ENCODE assay signal across 8 cellular contexts in the genomic region with DNA sequence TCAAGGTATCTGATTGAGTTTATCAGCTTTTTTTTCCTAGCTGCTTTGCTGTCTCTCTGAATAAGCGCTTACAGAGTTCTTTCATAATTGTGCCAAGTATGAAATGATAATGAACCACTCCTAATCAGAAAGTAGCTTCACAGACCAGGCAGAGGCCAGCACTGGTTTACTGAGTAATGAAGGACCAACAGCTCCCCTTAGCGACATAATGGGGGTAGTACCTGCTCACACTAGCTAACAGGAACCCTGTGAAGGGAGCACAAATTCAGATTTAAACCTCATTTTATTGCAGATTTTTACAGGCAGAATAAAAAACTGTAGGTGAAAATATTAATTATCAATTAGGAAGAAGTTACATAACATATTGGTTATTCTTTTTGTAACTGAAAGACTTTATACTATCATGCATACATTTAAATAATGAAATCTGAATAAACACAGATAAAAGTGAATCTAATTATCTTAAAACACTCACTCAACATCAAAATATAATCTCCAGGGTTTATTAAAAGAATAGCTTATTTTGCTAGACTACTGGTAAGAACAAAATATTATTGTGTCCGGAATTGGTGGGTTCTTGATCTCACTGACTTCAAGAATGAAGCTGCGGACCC. TPM values are rescaled to one million over a fixed set of nuclear protein-coding genes. Genes with fewer than 3 reads are reported as not detected.
A peak's percentile ranks its signal among the peaks of the same experiment; 100 is the strongest.
DNase-seq lines count a peak whose midpoint lies in the region; ATAC-seq, FAIRE-seq and TF ChIP-seq lines count a peak whose summit lies in the region.

No MANE protein-coding gene starts in this region.

- TF ChIP-seq CTCF in BJ (IDR thresholded peaks at IDR 0.05; ENCODE audit: insufficient read depth, low read depth, low read length) (peak; percentile 81), H1 (IDR thresholded peaks at IDR 0.05; ENCODE audit: control extremely low read depth in 1 of 3, insufficient read depth in 1 of 3, low read depth in 1 of 3, low read length in 3 of 3) (peak; percentile 45 to 84 (median 81))

- POLR2A ChIA-PET in BJ (lab: Charles Lee) (interaction anchor here (1.1 to 1.2 kb wide), 2 partner anchors 139 to 257 kb away, joined by 3 to 4 read pairs; no protein-coding TSS in a partner anchor), HEK293T (lab: Yijun Ruan, JAX) (no interaction called here), H1 (lab: Charles Lee; ENCODE audit: partially characterized antibody) (interaction anchor here (0.8 kb wide), 1 partner anchor 139 kb away, joined by 3 read pairs; no protein-coding TSS in a partner anchor)

- no peaks in the 10 kb centered on the region for H3K79me2 ChIP-seq in H1 (ENCODE audit: control insufficient read depth in 1 of 2, insufficient read depth in 2 of 2, low read length in 2 of 2)

- no peak overlapping the region for H2BK120ac ChIP-seq in H1 (replicated peaks; ENCODE audit: low read depth, low read length)

- FAIRE-seq in H1 (lab: Jason Lieb, UNC): peak; percentile 81

- H2BK5ac ChIP-seq in H1 (ENCODE audit: low read depth, low read length): no peak overlapping the region

- no peak overlapping the region for H2BK12ac ChIP-seq in H1 (ENCODE audit: low read depth, low read length)

- peak; percentile 92 to 95 for TF ChIP-seq RAD21 in H1 (IDR thresholded peaks at IDR 0.05 in 1 of 2, conservative IDR thresholded peaks at IDR 0.05 in 1 of 2; ENCODE audit: low read depth in 2 of 2, low read length in 2 of 2)

- H3K14ac ChIP-seq in H1 (ENCODE audit: insufficient read length): no peak overlapping the region

- WGBS in H1 (ENCODE audit: extremely low coverage in 1 of 2, insufficient coverage in 1 of 2, insufficient read length in 1 of 2, insufficient replicate concordance in 2 of 2, low coverage in 1 of 2, low lambda C conversion rate in 2 of 2, missing lambda C conversion rate in 1 of 2), 2 experiments: 49% methylated on average over 4 of the region's 4 CpGs; no CpG with 5 or more reads in 1 of the 2 experiments

- no peaks in the 10 kb centered on the region for H3K79me1 ChIP-seq in H1 (ENCODE audit: low read depth, low read length)

- no peak overlapping the region for H2AK5ac ChIP-seq in H1 (ENCODE audit: low read depth, low read length)

- H3K4me2 ChIP-seq in H1 (ENCODE audit: insufficient read depth in 1 of 2, low read depth in 2 of 2, low read length in 2 of 2): no peak overlapping the region

- H3K4me3 ChIP-seq in BJ (ENCODE audit: low read depth, low read length) (no peak overlapping the region), H1 (ENCODE audit: extremely low read depth in 1 of 4, insufficient read depth in 2 of 4, low read depth in 3 of 4, low read length in 4 of 4) (no peak overlapping the region)

- no peak overlapping the region for H2BK15ac ChIP-seq in H1 (ENCODE audit: low read length)

- no peak overlapping the region for H4K8ac ChIP-seq in H1 (ENCODE audit: extremely low read depth, insufficient read depth, low read length)

- no peak overlapping the region for H3K56ac ChIP-seq in H1 (replicated peaks; ENCODE audit: insufficient read length, low read depth, low read length)

- H3K36me3 ChIP-seq in BJ (ENCODE audit: control insufficient read depth, insufficient read depth, low read length) (no peaks in the 10 kb centered on the region), H1 (ENCODE audit: control insufficient read depth in 2 of 4, insufficient read depth in 4 of 4, low read length in 3 of 4) (no peaks in the 10 kb centered on the region)

- DNase-seq in BJ (ENCODE audit: low read depth): peak; percentile 24
- peak; percentile 58 for DNase-seq in HEK293T (ENCODE audit: extremely low spot score)
- peak; percentile 42 for DNase-seq in NCI-H82 treated with DMSO at 0.1 percent for 48 hours (lab: John Stamatoyannopoulos, UW; ENCODE audit: unreplicated experiment)
- no peak for DNase-seq in H1 (ENCODE audit: low read depth in 1 of 2, low spot score in 2 of 2)
- DNase-seq in medulla oblongata (ENCODE audit: extremely low spot score): peak; percentile 65
- DNase-seq in activated CD4-positive, CD25-positive, alpha-beta regulatory T cell treated with anti-CD3 and anti-CD28 coated beads, Interleukin-2, amount 50 U/mL, for 72 hours: no peak

- no peak for TF ChIP-seq EP300 in H1 (IDR thresholded peaks at IDR 0.05; ENCODE audit: borderline replicate concordance in 1 of 2, low read depth in 2 of 2, low read length in 2 of 2)

- no peaks in the 10 kb centered on the region for H4K20me1 ChIP-seq in H1 (replicated peaks in 1 of 2; ENCODE audit: control insufficient read depth in 1 of 2, insufficient read depth in 2 of 2, low read length in 2 of 2)

- H3K27me3 ChIP-seq in BJ (ENCODE audit: control insufficient read depth, insufficient read depth, low read length): no peaks in the 10 kb centered on the region
- no peaks in the 10 kb centered on the region for H3K27me3 ChIP-seq in H1 (replicated peaks in 1 of 4; ENCODE audit: control insufficient read depth in 3 of 4, extremely low read depth in 1 of 4, insufficient read depth in 3 of 4, low read length in 3 of 4)

- H3K9ac ChIP-seq in H1 (replicated peaks in 1 of 4; ENCODE audit: extremely low read depth in 1 of 4, low read depth in 3 of 4, low read length in 3 of 4): no peak overlapping the region

- no peaks in the 10 kb centered on the region for H3K23me2 ChIP-seq in H1 (ENCODE audit: low read depth, low read length)

- TF ChIP-seq POLR2A in H1 (IDR thresholded peaks at IDR 0.05; ENCODE audit: control extremely low read depth in 1 of 2, low read depth in 2 of 2, low read length in 2 of 2): no peak

- H2AFZ ChIP-seq in H1 (ENCODE audit: low read length): no peak overlapping the region

- H4K91ac ChIP-seq in H1 (replicated peaks; ENCODE audit: insufficient read length, low read length): no peak overlapping the region

- ATAC-seq in HG03039 (IDR thresholded peaks at IDR 0.05; ENCODE audit: unreplicated experiment) (no peak), HG02938 (IDR thresholded peaks at IDR 0.05; ENCODE audit: unreplicated experiment) (no peak)

- CTCF ChIA-PET in BJ (lab: Yijun Ruan, JAX) (interaction anchor here (0.5 to 5.1 kb wide), 29 partner anchors 10 to 1299 kb away, joined by 3 to 72 read pairs (median 4); no protein-coding TSS in a partner anchor), HEK293T (lab: Yijun Ruan, JAX) (interaction anchor here (0.6 to 2.0 kb wide), 10 partner anchors 44 to 919 kb away, joined by 3 to 18 read pairs (median 4); no protein-coding TSS in a partner anchor), H1 (lab: Charles Lee; ENCODE audit: partially characterized antibody) (interaction anchor here (0.7 to 6.2 kb wide), 49 partner anchors 10 to 1309 kb away, joined by 3 to 83 read pairs (median 4); no protein-coding TSS in a partner anchor)

- no peak overlapping the region for H3K23ac ChIP-seq in H1 (ENCODE audit: insufficient read length)

- H4K5ac ChIP-seq in H1 (ENCODE audit: insufficient read length, low read depth, low read length): no peak overlapping the region

- H3K18ac ChIP-seq in H1 (ENCODE audit: extremely low read depth, low read length): no peak overlapping the region

- H2BK20ac ChIP-seq in H1 (ENCODE audit: low read length): no peak overlapping the region

- no peak overlapping the region for H3K4ac ChIP-seq in H1 (replicated peaks; ENCODE audit: insufficient read length, low read depth, low read length)

- peaks cover 0 to 2% of the 10 kb centered on the region in 2 experiments; a peak in 1 of 4 replicates for H3K9me3 ChIP-seq in H1 (ENCODE audit: insufficient read depth in 2 of 2, low read depth in 1 of 2, low read length in 1 of 2)

- no peak overlapping the region for H3K27ac ChIP-seq in H1 (ENCODE audit: low read depth, low read length)

- no peaks in the 10 kb centered on the region for H3K4me1 ChIP-seq in H1 (replicated peaks in 1 of 4; ENCODE audit: control insufficient read depth in 3 of 4, insufficient read depth in 4 of 4, low read length in 3 of 4)

TF ChIP-seq in HEK293T, 16 proteins besides CTCF, POLR2A, EP300 and RAD21 (continues in another document):
- TF ChIP-seq CTBP1 (IDR thresholded peaks at IDR 0.05; ENCODE audit: borderline replicate concordance) (no peak), HDGF (IDR thresholded peaks at IDR 0.05; ENCODE audit: borderline replicate concordance) (no peak), ZNF384 (IDR thresholded peaks at IDR 0.05) (no peak), TARDBP (IDR thresholded peaks at IDR 0.05) (no peak), ARNT (IDR thresholded peaks at IDR 0.05) (no peak), SP1 (IDR thresholded peaks at IDR 0.05) (no peak), LEF1 (IDR thresholded peaks at IDR 0.05; ENCODE audit: borderline replicate concordance) (no peak)

RNA-seq across cellular contexts. Expression of a gene that starts 53.7 kb away (rescaled TPM):
- polyA plus RNA-seq in BJ (2011; rRNA removed): not detected in 2 replicates
- polyA minus RNA-seq in BJ (2011; rRNA and poly(A)+ RNA removed): not detected in 2 replicates
- total RNA-seq in H1 (2021; fragmentation: NEBNext Ultra II Directional; extraction: Animal tissue kit (Norgen Biotek cat#: 25700)): not detected in 2 replicates
- not detected in 2 replicates for polyA plus RNA-seq in H1 (2011; rRNA removed)
- not detected for polyA plus RNA-seq in H1 (2011; cell fraction: cytosol; rRNA removed)
- not detected for polyA plus RNA-seq in H1 (2011; cell fraction: nucleus; rRNA removed)
- polyA plus RNA-seq in H1 (2012, experiment 1 of 2): not detected in 4 replicates
- not detected for polyA plus RNA-seq in H1 (2012, experiment 2 of 2)
- polyA plus RNA-seq in H1 (2013, experiment 1 of 2): not detected
- polyA plus RNA-seq in H1 (2013, experiment 2 of 2): not detected
- polyA minus RNA-seq in H1 (2011; rRNA and poly(A)+ RNA removed): not detected in 2 replicates
- polyA minus RNA-seq in H1 (2011; cell fraction: cytosol; rRNA and poly(A)+ RNA removed): not detected
- not detected for polyA minus RNA-seq in H1 (2011; cell fraction: nucleus; rRNA and poly(A)+ RNA removed)

RNA-seq across cellular contexts. Expression of a gene that starts 59.6 kb away (rescaled TPM):
- polyA plus RNA-seq in BJ (2011; rRNA removed) (3.2 and 3.4 TPM in 2 replicates), H1 (2011; rRNA removed) (24.8 and 30.4 TPM in 2 replicates)
- polyA minus RNA-seq in BJ (2011; rRNA and poly(A)+ RNA removed): 3.9 and 5.4 TPM in 2 replicates
- 48.7 and 48.8 TPM in 2 replicates for total RNA-seq in H1 (2021; fragmentation: NEBNext Ultra II Directional; extraction: Animal tissue kit (Norgen Biotek cat#: 25700))
- polyA plus RNA-seq in H1 (2011; cell fraction: cytosol; rRNA removed): 30.7 TPM
- 93.8 TPM for polyA plus RNA-seq in H1 (2011; cell fraction: nucleus; rRNA removed)
- 40.3 to 50.4 TPM (median 47.6 TPM) in 4 replicates for polyA plus RNA-seq in H1 (2012, experiment 1 of 2)
- polyA plus RNA-seq in H1 (2012, experiment 2 of 2): 4.7 TPM
- 53.7 TPM for polyA plus RNA-seq in H1 (2013, experiment 1 of 2)
- polyA plus RNA-seq in H1 (2013, experiment 2 of 2): 39.0 TPM
- 83.6 and 118 TPM in 2 replicates for polyA minus RNA-seq in H1 (2011; rRNA and poly(A)+ RNA removed)
- polyA minus RNA-seq in H1 (2011; cell fraction: cytosol; rRNA and poly(A)+ RNA removed): 36.4 TPM
- 65.3 TPM for polyA minus RNA-seq in H1 (2011; cell fraction: nucleus; rRNA and poly(A)+ RNA removed)

Comparison
In these comparisons a context has a peak if more than half of its experiments do, and no peak if none do; other contexts are left out.
1. DNase-seq: peak in BJ (single experiment), HEK293T (single experiment), NCI-H82 treated with DMSO at 0.1 percent for 48 hours (single experiment) and medulla oblongata (single experiment); none in H1 (0 of 2) and activated CD4-positive, CD25-positive, alpha-beta regulatory T cell treated with anti-CD3 and anti-CD28 coated beads, Interleukin-2, amount 50 U/mL, for 72 hours (single experiment).